Comparison of ENCODE assay signal across 8 cellular contexts in the genomic region with DNA sequence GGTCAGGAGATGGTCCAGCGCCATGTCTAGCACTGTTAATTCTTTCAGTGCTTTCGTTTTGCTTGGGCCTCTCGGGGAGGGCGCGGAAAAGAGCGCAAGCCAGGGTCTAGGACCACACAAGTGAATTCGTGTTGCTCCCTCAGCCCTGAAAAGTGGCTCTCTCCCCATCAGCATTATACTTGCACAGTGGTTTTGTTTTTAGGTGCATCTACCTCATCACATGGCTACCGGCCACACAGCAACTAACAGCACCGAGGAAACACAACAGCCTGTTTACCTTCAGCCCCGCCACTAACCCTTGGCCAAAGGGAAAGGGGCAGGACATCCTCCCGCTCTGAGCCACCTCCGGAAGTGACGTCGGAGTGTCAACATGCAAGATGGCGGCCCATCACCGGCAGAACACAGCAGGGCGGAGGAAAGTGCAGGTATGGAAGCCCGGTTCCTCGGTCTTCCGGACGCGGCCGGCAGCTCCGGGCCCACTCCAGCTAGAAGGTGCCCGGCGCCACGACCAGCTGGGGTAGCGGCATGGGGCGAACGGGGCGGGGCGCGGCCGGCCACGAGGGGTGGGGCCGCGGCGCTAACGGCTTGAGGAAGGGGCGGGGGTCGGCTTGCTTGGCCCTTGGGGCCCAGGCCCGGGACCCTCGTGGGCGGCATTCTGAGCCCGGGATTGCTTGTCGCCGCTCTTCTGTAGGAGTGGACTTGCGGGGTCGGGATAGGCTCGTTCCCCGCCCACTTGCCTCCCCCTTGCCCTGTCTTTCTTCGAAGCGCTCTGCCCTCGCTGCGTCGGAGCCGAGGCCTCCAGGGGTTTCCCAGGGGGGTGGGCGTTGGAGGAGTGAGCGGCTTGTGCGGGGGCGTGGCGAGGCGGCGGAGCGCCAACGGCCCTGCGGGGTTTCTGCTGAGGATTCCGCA. TPM values are rescaled to one million over a fixed set of nuclear protein-coding genes. Genes with fewer than 3 reads are reported as not detected.
A peak's percentile ranks its signal among the peaks of the same experiment; 100 is the strongest.
DNase-seq lines count a peak whose midpoint lies in the region; ATAC-seq and TF ChIP-seq lines count a peak whose summit lies in the region.

A gene (minus strand): TSS at position 296 of the 909 bp plus-strand sequence. CDS start 101,582 bp downstream, outside the sequence.
A gene (plus strand): TSS at position 368 of the 909 bp plus-strand sequence. CDS start 10 bp downstream, at position 378.

- H3K9ac ChIP-seq in PC-3 (ENCODE audit: low read length) (peak within 1 kb of the TSS; percentile 90), mucosa of stomach (ENCODE audit: low read length) (peak within 1 kb of the TSS; percentile 90)

- H3F3A ChIP-seq in PC-3 (ENCODE audit: low read length, unreplicated experiment) = no peaks in the 10 kb centered on the region

- no peak for TF ChIP-seq CTCF in PC-3 (conservative IDR thresholded peaks at IDR 0.05; ENCODE audit: low read depth, low read length)

- no peaks in the 10 kb centered on the region for H3K36me3 ChIP-seq in PC-3 (ENCODE audit: low read depth, low read length)
- no peaks in the 10 kb centered on the region for H3K36me3 ChIP-seq in mucosa of stomach (ENCODE audit: control insufficient read depth, insufficient read depth, low read length)

- H3K79me2 ChIP-seq in PC-3 (ENCODE audit: low read length) = peaks cover 44% of the 10 kb centered on the region

- peak within 1 kb of the TSS; percentile 76 for H3K4me3 ChIP-seq in Jurkat, Clone E6-1 (ENCODE audit: low read length)
- peak within 1 kb of the TSS; percentile 95 for H3K4me3 ChIP-seq in PC-3 (ENCODE audit: low read length)
- H3K4me3 ChIP-seq in mucosa of stomach (ENCODE audit: low read length) = peak within 1 kb of the TSS; percentile 95

- peaks cover 49% of the 10 kb centered on the region for H3K4me1 Mint-ChIP-seq in activated T-cell treated with anti-CD3 and anti-CD28 coated beads, Interleukin-2, amount 50 U/mL, for 4 hours (ENCODE audit: low read depth)

- H3K4me1 ChIP-seq in PC-3 (ENCODE audit: insufficient read depth, low read length) (peaks cover 8% of the 10 kb centered on the region), mucosa of stomach (ENCODE audit: control insufficient read depth, insufficient read depth, low read length) (no peaks in the 10 kb centered on the region)

- H3K27ac ChIP-seq in PC-3 (ENCODE audit: low read length) = peak within 1 kb of the TSS; percentile 36

- DNase-seq in DMS53 (lab: John Stamatoyannopoulos, UW) = peak; percentile 87
- DNase-seq in Jurkat, Clone E6-1 (ENCODE audit: low read depth, low spot score) = peak; percentile 85
- DNase-seq in PC-3 = peak; percentile 91
- peak; percentile 87 for DNase-seq in activated T-cell treated with anti-CD3 and anti-CD28 coated beads, Interleukin-2, amount 50 U/mL, for 4 hours
- DNase-seq in stimulated activated CD8-positive, alpha-beta memory T cell treated with anti-CD3 and anti-CD28 coated beads, Interleukin-4, amount 100 ng/mL, for 48 hours = peak; percentile 95

- H3K27me3 Mint-ChIP-seq in activated T-cell treated with anti-CD3 and anti-CD28 coated beads, Interleukin-2, amount 50 U/mL, for 4 hours (ENCODE audit: low read depth) = no peaks in the 10 kb centered on the region

- H3K4me2 ChIP-seq in PC-3 (ENCODE audit: low read length) = peak within 1 kb of the TSS; percentile 90

- no peaks in the 10 kb centered on the region for H3K36me3 Mint-ChIP-seq in activated T-cell treated with anti-CD3 and anti-CD28 coated beads, Interleukin-2, amount 50 U/mL, for 4 hours (ENCODE audit: insufficient read depth)

- no peaks in the 10 kb centered on the region for H4K20me1 ChIP-seq in PC-3 (ENCODE audit: low read length)

- H3K27me3 ChIP-seq in PC-3 (ENCODE audit: low read length) = no peaks in the 10 kb centered on the region
- H3K27me3 ChIP-seq in mucosa of stomach (ENCODE audit: control insufficient read depth, insufficient read depth, low read length) = no peaks in the 10 kb centered on the region

- no peaks in the 10 kb centered on the region for H3K9me3 Mint-ChIP-seq in activated T-cell treated with anti-CD3 and anti-CD28 coated beads, Interleukin-2, amount 50 U/mL, for 4 hours

- CTCF ChIA-PET in PC-3 (lab: Charles Lee) = no interaction called here

- H3K4me3 Mint-ChIP-seq in activated T-cell treated with anti-CD3 and anti-CD28 coated beads, Interleukin-2, amount 50 U/mL, for 4 hours = peak within 1 kb of the TSS; percentile 92

- no peaks in the 10 kb centered on the region for H3K9me2 ChIP-seq in PC-3 (replicated peaks; ENCODE audit: low read length)

- peak; percentile 99 for ATAC-seq in GM21717 (IDR thresholded peaks at IDR 0.05; ENCODE audit: unreplicated experiment)
- ATAC-seq in PC-3 = peak; percentile 99
- peak; percentile 98 for ATAC-seq in activated T-cell treated with anti-CD3 and anti-CD28 coated beads, Interleukin-2, amount 50 U/mL, for 4 hours
- ATAC-seq in esophagus mucosa = peak; percentile 99

- POLR2A ChIA-PET in PC-3 (lab: Charles Lee; ENCODE audit: unreplicated experiment) = no interaction called here

- intact Hi-C loops in PC-3 (cut with micrococcal nuclease) = no loop called here

- H3K9me3 ChIP-seq in PC-3 (ENCODE audit: low read length) (no peaks in the 10 kb centered on the region), mucosa of stomach (ENCODE audit: control insufficient read depth, low read length) (no peaks in the 10 kb centered on the region)

- H2AFZ ChIP-seq in PC-3 (ENCODE audit: low read length) = peak within 1 kb of the TSS; percentile 92

- no TSS peak for BruUV-seq in PC-3 (replicated peaks; lab: Mats Ljungman, UMichigan)

RNA-seq across cellular contexts. Expression of the first gene that starts in this region (rescaled TPM):
- not detected for polyA plus RNA-seq in Jurkat, Clone E6-1 (2012; ENCODE audit: insufficient read depth, insufficient read length)
- total RNA-seq in PC-3 (2014; rRNA removed) (not detected in 2 replicates), esophagus mucosa (0.04 TPM)
- not detected for total RNA-seq in activated T-cell treated with anti-CD3 and anti-CD28 coated beads, Interleukin-2, amount 50 U/mL, for 4 hours

RNA-seq across cellular contexts. Expression of the second gene that starts in this region (rescaled TPM):
- polyA plus RNA-seq in Jurkat, Clone E6-1 (2012; ENCODE audit: insufficient read depth, insufficient read length) = 42.0 TPM
- total RNA-seq in PC-3 (2014; rRNA removed) = 16.5 and 21.0 TPM in 2 replicates
- total RNA-seq in activated T-cell treated with anti-CD3 and anti-CD28 coated beads, Interleukin-2, amount 50 U/mL, for 4 hours = 10 to 100 TPM; 26.2 to 31.3 (median 29.8) TPM
- 17.5 TPM for total RNA-seq in esophagus mucosa

Comparison
In these comparisons a context has a peak if more than half of its experiments do, and no peak if none do; other contexts are left out.
1. Peak in every context shown above with its lines: DNase-seq, ATAC-seq, H3K4me3 ChIP-seq and H3K27ac ChIP-seq.